8 cellular contexts compared by ENCODE assay signal in genomic region chr19:11639602-11640471, GRCh38.
DNase-seq lines count a peak whose midpoint lies in the region; ATAC-seq and TF ChIP-seq lines count a peak whose summit lies in the region.

No MANE protein-coding gene starts in this region.

- no peak for TF ChIP-seq CTCF in GM12875 (IDR thresholded peaks at IDR 0.05; ENCODE audit: borderline replicate concordance, insufficient read depth, low read depth, low read length)
- TF ChIP-seq CTCF in astrocyte of the spinal cord (IDR thresholded peaks at IDR 0.05; ENCODE audit: low read depth, low read length) = no peak
- TF ChIP-seq CTCF in retinal pigment epithelial cell (conservative IDR thresholded peaks at IDR 0.05; ENCODE audit: low read depth, low read length) = no peak

- in situ Hi-C loops in astrocyte of the spinal cord (cut with HindIII; ENCODE audit: low sequenced_read_pairs) = no loop called here

- H3K4me3 ChIP-seq in GM12875 (ENCODE audit: low read depth, low read length) (peak overlapping the region; percentile 70), astrocyte of the spinal cord (ENCODE audit: low read depth, low read length) (peak overlapping the region; percentile 77), retinal pigment epithelial cell (ENCODE audit: low read length) (peak overlapping the region; percentile 78)

- ATAC-seq in HG02884 (IDR thresholded peaks at IDR 0.05; ENCODE audit: unreplicated experiment) (peak; percentile 92), GM18519 (IDR thresholded peaks at IDR 0.05; ENCODE audit: low FRiP score, unreplicated experiment) (no peak)

- peak; percentile 94 for DNase-seq in NCI-H1694 (lab: John Stamatoyannopoulos, UW)
- DNase-seq in T1000 (lab: John Stamatoyannopoulos, UW) = peak; percentile 89
- peak; percentile 91 for DNase-seq in astrocyte of the spinal cord (ENCODE audit: low read depth, low spot score)
- DNase-seq in hypothalamus (lab: John Stamatoyannopoulos, UW) = peak; percentile 11 to 96 (median 83)
- peak; percentile 70 for DNase-seq in retinal pigment epithelial cell (ENCODE audit: low read depth)
